ENCODE assay signal across 21 cellular contexts in the genomic region with DNA sequence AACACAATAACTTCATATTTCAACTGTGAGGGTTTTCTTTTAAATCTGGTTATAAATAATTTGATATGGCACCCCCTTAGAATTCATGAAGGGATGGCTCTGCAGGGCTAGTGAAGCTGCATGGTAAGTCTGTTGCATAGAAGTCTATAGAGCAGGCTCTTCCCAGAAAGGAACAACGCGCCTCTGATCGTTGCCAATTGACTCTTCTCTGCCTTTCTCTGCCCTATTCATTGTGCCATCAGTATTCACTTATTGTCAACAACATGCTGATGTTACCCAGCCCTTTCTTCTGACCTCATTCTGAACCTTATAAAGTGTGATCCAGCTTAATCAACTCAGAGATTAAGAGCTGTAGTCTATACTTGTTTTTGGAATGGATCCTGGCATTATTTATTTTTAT.
DNase-seq lines count a peak whose midpoint lies in the region; ATAC-seq lines count a peak whose summit lies in the region.
"Had no signal": no experiment of that assay in that cellular context is flagged by ENCODE, and none has a peak within 500 bp of the region (broad histone marks: within the 10 kb centered on the region; RNA-seq: fewer than 3 reads in every experiment).

No MANE protein-coding gene starts in this region.

- ATAC-seq in HG02588 (IDR thresholded peaks at IDR 0.05; ENCODE audit: unreplicated experiment) (no peak), GM21447 (IDR thresholded peaks at IDR 0.05; ENCODE audit: unreplicated experiment) (no peak)
- ATAC-seq: A549, GM12878 had no signal

- DNase-seq in Ammon's horn (ENCODE audit: low spot score) (peak; percentile 14), medulla oblongata (ENCODE audit: extremely low spot score) (peak; percentile 53), pons (ENCODE audit: low spot score) (peak; percentile 67)
- no peak for DNase-seq in activated effector memory CD4-positive, alpha-beta T cell treated with anti-CD3 and anti-CD28 coated beads, Interleukin-2, amount 50 U/mL, for 16 hours
- DNase-seq: AML-193; BE2C; CD4-positive, alpha-beta memory T cell; CD4-positive, CD25-positive, alpha-beta regulatory T cell; CD8-positive, alpha-beta memory T cell; COR-L47; DMS 273 treated with DMSO at 0.1 percent for 48 hours; DMS153; DMS53; DMS79; DND-41; EL; GDM1 had no signal
